10 cellular contexts compared by ENCODE assay signal in genomic region chrX:17692709-17693346, GRCh38. TPM values are rescaled to one million over a fixed set of nuclear protein-coding genes. Genes with fewer than 3 reads are reported as not detected.
DNase-seq lines count a peak whose midpoint lies in the region; ATAC-seq and TF ChIP-seq lines count a peak whose summit lies in the region.
"Had no signal": no experiment of that assay in that cellular context is flagged by ENCODE, and none has a peak within 500 bp of the region (broad histone marks: within the 10 kb centered on the region; RNA-seq: fewer than 3 reads in every experiment).

No MANE protein-coding gene starts in this region.

- H3K27ac Mint-ChIP-seq in glutamatergic neuron (ENCODE audit: unreplicated experiment): peak overlapping the region; percentile 55
- H3K27ac Mint-ChIP-seq: IgD-negative memory B cell had no signal

- H3K4me1 Mint-ChIP-seq in glutamatergic neuron (ENCODE audit: low read depth, unreplicated experiment): peaks cover 15% of the 10 kb centered on the region

- peak; percentile 51 for ATAC-seq in HG03342 (IDR thresholded peaks at IDR 0.05; ENCODE audit: unreplicated experiment)
- ATAC-seq in HG02610 (IDR thresholded peaks at IDR 0.05; ENCODE audit: unreplicated experiment): no peak

- no peaks in the 10 kb centered on the region for H3K27me3 ChIP-seq in effector memory CD4-positive, alpha-beta T cell (replicated peaks; ENCODE audit: control insufficient read depth, insufficient read depth, low read length, poor library complexity, severe bottlenecking)

- H3K4me3 Mint-ChIP-seq in glutamatergic neuron (ENCODE audit: unreplicated experiment): no peak overlapping the region
- H3K4me3 Mint-ChIP-seq: IgD-negative memory B cell had no signal

- DNase-seq in EL (peak; percentile 75), RPMI7951 (ENCODE audit: low read depth) (peak; percentile 90), glutamatergic neuron (peak; percentile 68), GM19240 (ENCODE audit: insufficient read length, low spot score) (no peak), GDM1 (lab: John Stamatoyannopoulos, UW) (no peak)
- DNase-seq in effector memory CD4-positive, alpha-beta T cell: no peak
- DNase-seq: cortex of kidney had no signal

- no peaks in the 10 kb centered on the region for H3K27me3 Mint-ChIP-seq in glutamatergic neuron (ENCODE audit: unreplicated experiment)

- TF ChIP-seq CTCF in glutamatergic neuron (IDR thresholded peaks at IDR 0.05; ENCODE audit: partially characterized antibody, unreplicated experiment): no peak

- no peaks in the 10 kb centered on the region for H3K4me1 ChIP-seq in effector memory CD4-positive, alpha-beta T cell (ENCODE audit: control insufficient read depth, insufficient read depth, low read length, poor library complexity, severe bottlenecking)

- no peak overlapping the region for H3K4me3 ChIP-seq in effector memory CD4-positive, alpha-beta T cell (ENCODE audit: insufficient read depth, low read depth, low read length, poor library complexity, severe bottlenecking)

- peaks cover 3% of the 10 kb centered on the region for H3K9me3 Mint-ChIP-seq in glutamatergic neuron (ENCODE audit: unreplicated experiment)
- H3K9me3 Mint-ChIP-seq: IgD-negative memory B cell had no signal

- no peak overlapping the region for H3K27ac ChIP-seq in effector memory CD4-positive, alpha-beta T cell (ENCODE audit: insufficient read depth, low read length, poor library complexity, severe bottlenecking)

- H3K36me3 ChIP-seq in effector memory CD4-positive, alpha-beta T cell (ENCODE audit: control insufficient read depth, insufficient read depth, low read length): no peaks in the 10 kb centered on the region

- H3K36me3 Mint-ChIP-seq in glutamatergic neuron (ENCODE audit: unreplicated experiment): no peaks in the 10 kb centered on the region
- H3K36me3 Mint-ChIP-seq: IgD-negative memory B cell had no signal

- H3K9me3 ChIP-seq in effector memory CD4-positive, alpha-beta T cell (ENCODE audit: control insufficient read depth, low read length): no peaks in the 10 kb centered on the region

RNA-seq across cellular contexts. Expression of gene SCML1, which starts 44.5 kb away (rescaled TPM):
- 19.9 and 30.0 TPM in 2 replicates for total RNA-seq in RPMI7951 (2014; rRNA removed; shearing (Covaris generic))
- total RNA-seq in glutamatergic neuron (ENCODE audit: unreplicated experiment): 2.7 TPM

Comparison
In these comparisons a context has a peak if more than half of its experiments do, and no peak if none do; other contexts are left out.
1. DNase-seq: peak in EL (single experiment), RPMI7951 (single experiment) and glutamatergic neuron (single experiment); none in GM19240 (single experiment), GDM1 (single experiment) and effector memory CD4-positive, alpha-beta T cell (0 of 3).